In the genomic region with DNA sequence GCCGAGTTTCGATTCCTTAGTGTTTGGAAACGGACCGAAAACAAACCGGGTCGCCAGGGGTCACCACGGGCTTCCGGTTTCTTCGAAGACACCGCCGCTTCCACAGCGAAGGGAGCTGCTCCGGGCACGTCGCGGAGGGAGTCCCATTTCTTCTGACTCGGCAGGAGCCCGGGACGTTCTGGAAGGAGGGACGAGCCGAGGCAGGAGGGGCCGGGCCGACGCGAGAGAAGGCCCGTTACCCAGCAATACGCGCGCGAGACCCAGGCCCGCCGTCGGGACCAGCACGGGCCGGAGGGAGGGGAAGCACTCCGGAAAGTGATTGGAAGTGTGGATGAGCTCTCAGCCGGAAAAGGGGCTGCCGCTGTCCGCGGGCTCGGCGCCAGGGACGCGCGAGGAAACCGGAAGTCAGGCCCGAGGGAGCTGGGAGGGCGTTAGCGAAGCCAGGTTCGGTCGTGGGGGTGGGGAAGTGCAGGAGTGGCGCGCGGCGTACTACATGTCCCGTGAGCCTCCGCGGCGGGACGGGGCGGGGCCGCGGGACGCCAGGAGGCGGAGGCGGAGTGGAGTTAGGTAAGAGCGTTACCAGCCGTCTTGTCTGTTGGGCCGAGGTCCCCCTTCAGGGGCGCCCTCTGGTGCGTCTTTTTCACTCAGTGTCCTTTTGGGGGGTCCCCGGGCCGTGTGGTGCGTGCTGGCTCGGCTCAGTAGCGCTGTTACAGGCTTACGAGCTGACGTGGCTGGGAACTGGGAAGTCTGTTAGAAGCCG, we compare ENCODE assay signal across 1 cellular context.
TF ChIP-seq lines count a peak whose summit lies in the region.

A gene with protein sequence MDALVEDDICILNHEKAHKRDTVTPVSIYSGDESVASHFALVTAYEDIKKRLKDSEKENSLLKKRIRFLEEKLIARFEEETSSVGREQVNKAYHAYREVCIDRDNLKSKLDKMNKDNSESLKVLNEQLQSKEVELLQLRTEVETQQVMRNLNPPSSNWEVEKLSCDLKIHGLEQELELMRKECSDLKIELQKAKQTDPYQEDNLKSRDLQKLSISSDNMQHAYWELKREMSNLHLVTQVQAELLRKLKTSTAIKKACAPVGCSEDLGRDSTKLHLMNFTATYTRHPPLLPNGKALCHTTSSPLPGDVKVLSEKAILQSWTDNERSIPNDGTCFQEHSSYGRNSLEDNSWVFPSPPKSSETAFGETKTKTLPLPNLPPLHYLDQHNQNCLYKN (minus strand): TSS at position 188 of the 760 bp plus-strand sequence. CDS start 8,207 bp downstream, outside the sequence.
A gene with protein sequence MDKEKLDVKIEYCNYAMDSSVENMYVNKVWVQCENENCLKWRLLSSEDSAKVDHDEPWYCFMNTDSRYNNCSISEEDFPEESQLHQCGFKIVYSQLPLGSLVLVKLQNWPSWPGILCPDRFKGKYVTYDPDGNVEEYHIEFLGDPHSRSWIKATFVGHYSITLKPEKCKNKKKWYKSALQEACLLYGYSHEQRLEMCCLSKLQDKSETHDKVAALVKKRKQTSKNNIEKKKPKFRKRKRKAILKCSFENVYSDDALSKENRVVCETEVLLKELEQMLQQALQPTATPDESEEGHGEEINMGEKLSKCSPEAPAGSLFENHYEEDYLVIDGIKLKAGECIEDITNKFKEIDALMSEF (plus strand): TSS at position 85 of the 760 bp plus-strand sequence. CDS start 64,348 bp downstream, outside the sequence.

TF ChIP-seq in A549, 52 proteins besides CTCF, POLR2A, EP300 and RAD21 (continued from another document):
- peak; percentile 67 to 91; a peak in 4 of 5 replicates for TF ChIP-seq JUN (IDR thresholded peaks at IDR 0.05)
- TF ChIP-seq, protein P1, sequence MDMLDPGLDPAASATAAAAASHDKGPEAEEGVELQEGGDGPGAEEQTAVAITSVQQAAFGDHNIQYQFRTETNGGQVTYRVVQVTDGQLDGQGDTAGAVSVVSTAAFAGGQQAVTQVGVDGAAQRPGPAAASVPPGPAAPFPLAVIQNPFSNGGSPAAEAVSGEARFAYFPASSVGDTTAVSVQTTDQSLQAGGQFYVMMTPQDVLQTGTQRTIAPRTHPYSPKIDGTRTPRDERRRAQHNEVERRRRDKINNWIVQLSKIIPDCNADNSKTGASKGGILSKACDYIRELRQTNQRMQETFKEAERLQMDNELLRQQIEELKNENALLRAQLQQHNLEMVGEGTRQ (IDR thresholded peaks at IDR 0.05): 0 out of 2 replicates have a peak, but pooled peaks have one; percentile 2
- no peak for TF ChIP-seq RNF2 (IDR thresholded peaks at IDR 0.05; ENCODE audit: borderline replicate concordance, low read depth)
- no peak for TF ChIP-seq EHF (CRISPR knock-in tag; IDR thresholded peaks at IDR 0.05)
- TF ChIP-seq, protein P2, sequence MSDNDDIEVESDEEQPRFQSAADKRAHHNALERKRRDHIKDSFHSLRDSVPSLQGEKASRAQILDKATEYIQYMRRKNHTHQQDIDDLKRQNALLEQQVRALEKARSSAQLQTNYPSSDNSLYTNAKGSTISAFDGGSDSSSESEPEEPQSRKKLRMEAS (IDR thresholded peaks at IDR 0.05): peak; percentile 72
- TF ChIP-seq, protein P3, sequence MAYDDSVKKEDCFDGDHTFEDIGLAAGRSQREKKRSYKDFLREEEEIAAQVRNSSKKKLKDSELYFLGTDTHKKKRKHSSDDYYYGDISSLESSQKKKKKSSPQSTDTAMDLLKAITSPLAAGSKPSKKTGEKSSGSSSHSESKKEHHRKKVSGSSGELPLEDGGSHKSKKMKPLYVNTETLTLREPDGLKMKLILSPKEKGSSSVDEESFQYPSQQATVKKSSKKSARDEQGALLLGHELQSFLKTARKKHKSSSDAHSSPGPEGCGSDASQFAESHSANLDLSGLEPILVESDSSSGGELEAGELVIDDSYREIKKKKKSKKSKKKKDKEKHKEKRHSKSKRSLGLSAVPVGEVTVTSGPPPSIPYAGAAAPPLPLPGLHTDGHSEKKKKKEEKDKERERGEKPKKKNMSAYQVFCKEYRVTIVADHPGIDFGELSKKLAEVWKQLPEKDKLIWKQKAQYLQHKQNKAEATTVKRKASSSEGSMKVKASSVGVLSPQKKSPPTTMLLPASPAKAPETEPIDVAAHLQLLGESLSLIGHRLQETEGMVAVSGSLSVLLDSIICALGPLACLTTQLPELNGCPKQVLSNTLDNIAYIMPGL (CRISPR knock-in tag; IDR thresholded peaks at IDR 0.05; ENCODE audit: borderline replicate concordance): peak; percentile 66; the same call in 1 of the 2 replicates
- no peak for TF ChIP-seq MYC (IDR thresholded peaks at IDR 0.05; ENCODE audit: borderline replicate concordance, low read length)
- TF ChIP-seq CHD2 (IDR thresholded peaks at IDR 0.05; ENCODE audit: low read length, partially characterized antibody): peak; percentile 58
- no peak for TF ChIP-seq FOSL2 (IDR thresholded peaks at IDR 0.05)
- TF ChIP-seq FOSL2 (CRISPR knock-in tag; IDR thresholded peaks at IDR 0.05): 0 out of 2 replicates have a peak, but pooled peaks have one; percentile 26
- TF ChIP-seq CEBPB (IDR thresholded peaks at IDR 0.05): peak; percentile 7 to 12; a peak in 2 of 4 replicates
- TF ChIP-seq TFCP2L1 (CRISPR knock-in tag; IDR thresholded peaks at IDR 0.05): 0 out of 2 replicates have a peak, but pooled peaks have one; percentile 8
- no peak for TF ChIP-seq SMC3 (IDR thresholded peaks at IDR 0.05)
- peak; percentile 84 for TF ChIP-seq PHF8 (IDR thresholded peaks at IDR 0.05; ENCODE audit: borderline replicate concordance, low read depth)
TF ChIP-seq in A549: peak in this region for 12.
